ENCODE assay signal across 20 cellular contexts in the genomic region with DNA sequence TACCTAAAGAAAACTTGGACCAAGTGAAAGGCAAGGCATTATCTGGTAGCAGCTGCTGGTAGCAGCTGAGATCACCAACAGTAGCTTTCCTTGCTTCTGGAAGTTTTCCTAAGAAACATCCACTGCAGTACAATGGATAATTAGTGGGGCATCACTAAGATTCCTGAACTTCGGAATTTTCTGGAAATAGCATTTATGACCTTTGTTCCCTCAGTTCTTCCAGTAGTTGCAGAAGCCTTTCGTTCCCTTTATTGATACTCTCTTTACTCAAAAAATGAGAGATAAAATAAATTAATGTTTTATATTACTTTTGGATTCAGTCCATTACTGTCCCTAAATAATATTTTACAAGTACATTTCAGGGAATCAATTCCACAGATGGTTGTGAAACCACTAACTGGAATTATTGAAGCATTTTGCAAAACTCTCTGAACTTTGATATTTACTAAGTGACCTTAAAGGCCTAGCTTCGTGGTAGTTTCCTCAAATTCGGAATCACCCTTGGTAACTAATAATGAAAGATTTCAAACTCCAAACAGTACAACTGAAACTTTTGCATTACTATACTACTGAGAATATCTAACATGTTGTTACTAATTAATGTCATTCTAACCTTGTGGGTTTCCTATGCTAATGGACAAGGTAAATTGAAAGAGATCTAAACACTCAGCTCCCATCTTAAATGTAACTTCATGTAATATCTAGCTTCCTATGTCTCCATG. TPM values are rescaled to one million over a fixed set of nuclear protein-coding genes. Genes with fewer than 3 reads are reported as not detected.
"Had no signal": no experiment of that assay in that cellular context is flagged by ENCODE, and none has a peak within 500 bp of the region (broad histone marks: within the 10 kb centered on the region; RNA-seq: fewer than 3 reads in every experiment).

No MANE protein-coding gene starts in this region.

RNA-seq across cellular contexts. Expression of gene CFHR3, which starts 9.5 kb away (rescaled TPM):
- total RNA-seq: activated CD4-positive, alpha-beta memory T cell treated with anti-CD3 and anti-CD28 coated beads for 36 hours; activated CD4-positive, alpha-beta T cell treated with anti-CD3 and anti-CD28 coated beads for 36 hours; activated CD4-positive, alpha-beta T cell treated with anti-CD3 and anti-CD28 coated beads, Interleukin-2, amount 10 ng/mL, durations not matched to agents 24 days and 14 days; activated CD8-positive, alpha-beta memory T cell treated with anti-CD3 and anti-CD28 coated beads for 36 hours; activated CD8-positive, alpha-beta memory T cell treated with anti-CD3 and anti-CD28 coated beads, Interleukin-2, amount 10 ng/mL, durations not matched to agents 7 days and 5 days; activated CD8-positive, alpha-beta T cell treated with anti-CD3 and anti-CD28 coated beads, Interleukin-2, amount 10 ng/mL, durations not matched to agents 7 days and 5 days; activated naive CD4-positive, alpha-beta T cell treated with anti-CD3 and anti-CD28 coated beads for 36 hours; activated naive CD8-positive, alpha-beta T cell treated with anti-CD3 and anti-CD28 coated beads for 36 hours; activated T-helper 1 cell treated with anti-CD3 and anti-CD28 coated beads, Interleukin-12 subunit alpha, Interleukin-12 subunit beta, Interleukin-2, Interleukin-4 antibody, amounts not matched to agents 30 ng/mL and 10 ng/mL and 1 ng/mL, durations not matched to agents 14 hours and 24 hours and 36 hours; activated T-helper 2 cell treated with anti-CD3 and anti-CD28 coated beads, Interferon-gamma antibody, Interleukin-2, Interleukin-4, amounts not matched to agents 10 μg/mL and 5 μg/mL and 100 μg/mL, durations not matched to agents 14 hours and 24 hours and 36 hours; breast epithelium; dermis microvascular lymphatic vessel endothelial cell; endothelial cell of umbilical vein; fibroblast of villous mesenchyme; glomerular endothelial cell; T-helper 1 cell treated with Interleukin-12 subunit alpha and Interleukin-12 subunit beta and Interleukin-4 antibody, amounts not matched to agents 30 ng/mL and 1 ng/mL, for 36 hours had no signal
- polyA plus RNA-seq: cardiac muscle cell, endothelial cell of umbilical vein, fibroblast of lung had no signal

RNA-seq across cellular contexts. Expression of gene CFHR1, which starts 54.4 kb away (rescaled TPM):
- total RNA-seq: activated CD4-positive, alpha-beta memory T cell treated with anti-CD3 and anti-CD28 coated beads for 36 hours; activated CD4-positive, alpha-beta T cell treated with anti-CD3 and anti-CD28 coated beads for 36 hours; activated CD4-positive, alpha-beta T cell treated with anti-CD3 and anti-CD28 coated beads, Interleukin-2, amount 10 ng/mL, durations not matched to agents 24 days and 14 days; activated CD8-positive, alpha-beta memory T cell treated with anti-CD3 and anti-CD28 coated beads for 36 hours; activated CD8-positive, alpha-beta memory T cell treated with anti-CD3 and anti-CD28 coated beads, Interleukin-2, amount 10 ng/mL, durations not matched to agents 7 days and 5 days; activated CD8-positive, alpha-beta T cell treated with anti-CD3 and anti-CD28 coated beads, Interleukin-2, amount 10 ng/mL, durations not matched to agents 7 days and 5 days; activated naive CD4-positive, alpha-beta T cell treated with anti-CD3 and anti-CD28 coated beads for 36 hours; activated naive CD8-positive, alpha-beta T cell treated with anti-CD3 and anti-CD28 coated beads for 36 hours; activated T-helper 1 cell treated with anti-CD3 and anti-CD28 coated beads, Interleukin-12 subunit alpha, Interleukin-12 subunit beta, Interleukin-2, Interleukin-4 antibody, amounts not matched to agents 30 ng/mL and 10 ng/mL and 1 ng/mL, durations not matched to agents 14 hours and 24 hours and 36 hours; activated T-helper 2 cell treated with anti-CD3 and anti-CD28 coated beads, Interferon-gamma antibody, Interleukin-2, Interleukin-4, amounts not matched to agents 10 μg/mL and 5 μg/mL and 100 μg/mL, durations not matched to agents 14 hours and 24 hours and 36 hours; breast epithelium; cardiac muscle cell; dermis microvascular lymphatic vessel endothelial cell; endothelial cell of umbilical vein; esophagus squamous epithelium; glomerular endothelial cell; T-helper 1 cell treated with Interleukin-12 subunit alpha and Interleukin-12 subunit beta and Interleukin-4 antibody, amounts not matched to agents 30 ng/mL and 1 ng/mL, for 36 hours had no signal
- polyA plus RNA-seq: cardiac muscle cell, esophagus had no signal
